8 cellular contexts compared by ENCODE assay signal in genomic region chr12:55940065-55940732, GRCh38. TPM values are rescaled to one million over a fixed set of nuclear protein-coding genes. Genes with fewer than 3 reads are reported as not detected.
DNase-seq lines count a peak whose midpoint lies in the region; ATAC-seq, FAIRE-seq and TF ChIP-seq lines count a peak whose summit lies in the region.

No MANE protein-coding gene starts in this region.

- no peaks in the 10 kb centered on the region for H3K27me3 ChIP-seq in HL-60 (ENCODE audit: insufficient read depth, poor library complexity, severe bottlenecking)
- H3K27me3 ChIP-seq in H1 (replicated peaks in 1 of 4; ENCODE audit: control insufficient read depth in 3 of 4, extremely low read depth in 1 of 4, insufficient read depth in 3 of 4, low read length in 3 of 4) = peaks cover 0 to 2% (median 0%) of the 10 kb centered on the region in 4 experiments; a peak in 1 of 7 replicates

- no peaks in the 10 kb centered on the region for H3K9me3 Mint-ChIP-seq in activated CD8-positive, alpha-beta T cell treated with anti-CD3 and anti-CD28 coated beads, Interleukin-2, amount 10 ng/mL, durations not matched to agents 7 days and 5 days (ENCODE audit: insufficient read depth)

- peak overlapping the region; percentile 69 for H3K27ac Mint-ChIP-seq in activated CD8-positive, alpha-beta T cell treated with anti-CD3 and anti-CD28 coated beads, Interleukin-2, amount 10 ng/mL, durations not matched to agents 7 days and 5 days

- H3K36me3 Mint-ChIP-seq in activated CD8-positive, alpha-beta T cell treated with anti-CD3 and anti-CD28 coated beads, Interleukin-2, amount 10 ng/mL, durations not matched to agents 7 days and 5 days (ENCODE audit: low read depth) = peaks cover 96% of the 10 kb centered on the region

- H2AK5ac ChIP-seq in H1 (ENCODE audit: low read depth, low read length) = no peak overlapping the region

- POLR2A ChIA-PET in activated CD8-positive, alpha-beta T cell treated with anti-CD3 and anti-CD28 coated beads, Interleukin-2, amount 10 ng/mL, durations not matched to agents 7 days and 5 days (lab: Charles Lee) = interaction anchor here (1.0 to 14.0 kb wide), 7 partner anchors 12 to 202 kb away, joined by 3 to 139 read pairs (median 6); partner anchors contain the start of genes DGKA, DNAJC14, ORMDL2 and PYM1
- POLR2A ChIA-PET in H1 (lab: Charles Lee; ENCODE audit: partially characterized antibody) = interaction anchor here (0.8 to 2.5 kb wide), 13 partner anchors 10 to 200 kb away, joined by 3 to 18 read pairs (median 4); partner anchors contain the start of gene PYM1

- no peaks in the 10 kb centered on the region for H3K36me3 ChIP-seq in H1 (ENCODE audit: control insufficient read depth in 2 of 4, insufficient read depth in 4 of 4, low read length in 3 of 4)

- peak; percentile 73 for DNase-seq in COLO829 (ENCODE audit: low spot score)
- peak; percentile 80 to 88 for DNase-seq in HL-60 (ENCODE audit: low read depth in 1 of 2, low spot score in 1 of 2)
- peak; percentile 41 for DNase-seq in NCI-H82 treated with DMSO at 0.1 percent for 48 hours (lab: John Stamatoyannopoulos, UW; ENCODE audit: unreplicated experiment)
- DNase-seq in activated CD8-positive, alpha-beta T cell treated with anti-CD3 and anti-CD28 coated beads, Interleukin-2, amount 10 ng/mL, durations not matched to agents 7 days and 5 days = peak; percentile 90
- peak; percentile 83 to 95 for DNase-seq in H1 (ENCODE audit: low read depth in 1 of 2, low spot score in 2 of 2)
- peak; percentile 93 for DNase-seq in mesenteric fat pad (ENCODE audit: low spot score)
- peak; percentile 63 to 70 for DNase-seq in stimulated activated CD8-positive, alpha-beta memory T cell treated with anti-CD3 and anti-CD28 coated beads, Interleukin-2, amount 100 ng/mL, for 1 hour (ENCODE audit: low read depth in 2 of 2)

- no peak overlapping the region; a peak in 1 of 7 replicates for H3K9ac ChIP-seq in H1 (replicated peaks in 1 of 4; ENCODE audit: extremely low read depth in 1 of 4, low read depth in 3 of 4, low read length in 3 of 4)

- H3K4me3 ChIP-seq in HL-60 (replicated peaks; ENCODE audit: insufficient read depth, low read length) = no peak overlapping the region
- no peak overlapping the region; a peak in 1 of 8 replicates for H3K4me3 ChIP-seq in H1 (ENCODE audit: extremely low read depth in 1 of 4, insufficient read depth in 2 of 4, low read depth in 3 of 4, low read length in 4 of 4)

- no peaks in the 10 kb centered on the region for H3K79me2 ChIP-seq in H1 (ENCODE audit: control insufficient read depth in 1 of 2, insufficient read depth in 2 of 2, low read length in 2 of 2)

- H3K4me1 Mint-ChIP-seq in activated CD8-positive, alpha-beta T cell treated with anti-CD3 and anti-CD28 coated beads, Interleukin-2, amount 10 ng/mL, durations not matched to agents 7 days and 5 days (ENCODE audit: low read depth) = peaks cover 67% of the 10 kb centered on the region

- H2AFZ ChIP-seq in H1 (ENCODE audit: low read length) = peak overlapping the region; percentile 93

- no peak overlapping the region for H4K8ac ChIP-seq in H1 (ENCODE audit: extremely low read depth, insufficient read depth, low read length)

- H3K18ac ChIP-seq in H1 (ENCODE audit: extremely low read depth, low read length) = peak overlapping the region; percentile 41; the same call in 1 of the 2 replicates

- CTCF ChIA-PET in activated CD8-positive, alpha-beta T cell treated with anti-CD3 and anti-CD28 coated beads, Interleukin-2, amount 10 ng/mL, durations not matched to agents 7 days and 5 days (lab: Charles Lee) = interaction anchor here (0.6 to 5.2 kb wide), 46 partner anchors 8 to 220 kb away, joined by 3 to 75 read pairs (median 4); partner anchors contain the start of genes DGKA, DNAJC14, ORMDL2 and PYM1
- CTCF ChIA-PET in H1 (lab: Charles Lee; ENCODE audit: partially characterized antibody) = interaction anchor here (0.6 to 7.9 kb wide), 37 partner anchors 9 to 210 kb away, joined by 3 to 71 read pairs (median 4); partner anchors contain the start of genes DGKA, DNAJC14, ORMDL2 and PYM1

- peak overlapping the region; percentile 76; the same call in 1 of the 2 replicates for H2BK5ac ChIP-seq in H1 (ENCODE audit: low read depth, low read length)

- H3K23me2 ChIP-seq in H1 (ENCODE audit: low read depth, low read length) = peaks cover 2% of the 10 kb centered on the region; the same call in 1 of the 2 replicates

- no peaks in the 10 kb centered on the region for H3K79me1 ChIP-seq in H1 (ENCODE audit: low read depth, low read length)

- no peak overlapping the region for H3K14ac ChIP-seq in H1 (ENCODE audit: insufficient read length)

- H3K4me1 ChIP-seq in H1 (replicated peaks in 1 of 4; ENCODE audit: control insufficient read depth in 3 of 4, insufficient read depth in 4 of 4, low read length in 3 of 4) = peaks cover 0 to 9% (median 2%) of the 10 kb centered on the region in 4 experiments; a peak in 4 of 7 replicates

- 32% methylated on average over 18 of the region's 18 CpGs; no CpG with 5 or more reads in 1 of the 2 experiments for WGBS in H1 (ENCODE audit: extremely low coverage in 1 of 2, insufficient coverage in 1 of 2, insufficient read length in 1 of 2, insufficient replicate concordance in 2 of 2, low coverage in 1 of 2, low lambda C conversion rate in 2 of 2, missing lambda C conversion rate in 1 of 2), 2 experiments

- H4K91ac ChIP-seq in H1 (replicated peaks; ENCODE audit: insufficient read length, low read length) = no peak overlapping the region

- no peak overlapping the region for H3K23ac ChIP-seq in H1 (ENCODE audit: insufficient read length)

- peak overlapping the region in 1 of 2 experiments; percentile 49; a peak in 2 of 4 replicates for H3K4me2 ChIP-seq in H1 (ENCODE audit: insufficient read depth in 1 of 2, low read depth in 2 of 2, low read length in 2 of 2)

- no peak overlapping the region for H3K56ac ChIP-seq in H1 (replicated peaks; ENCODE audit: insufficient read length, low read depth, low read length)

- 0 out of 3 replicates have a peak, but pooled peaks of 1 of the 2 experiments have one; percentile 22 for TF ChIP-seq POLR2A in H1 (IDR thresholded peaks at IDR 0.05; ENCODE audit: control extremely low read depth in 1 of 2, low read depth in 2 of 2, low read length in 2 of 2)

- no peak overlapping the region for H4K5ac ChIP-seq in H1 (ENCODE audit: insufficient read length, low read depth, low read length)

- no peak for TF ChIP-seq EP300 in H1 (IDR thresholded peaks at IDR 0.05; ENCODE audit: borderline replicate concordance in 1 of 2, low read depth in 2 of 2, low read length in 2 of 2)

- H4K20me1 ChIP-seq in H1 (replicated peaks in 1 of 2; ENCODE audit: control insufficient read depth in 1 of 2, insufficient read depth in 2 of 2, low read length in 2 of 2) = no peaks in the 10 kb centered on the region

- no peak overlapping the region for H2BK120ac ChIP-seq in H1 (replicated peaks; ENCODE audit: low read depth, low read length)

- H3K27ac ChIP-seq in HL-60 (replicated peaks) = no peak overlapping the region
- H3K27ac ChIP-seq in H1 (ENCODE audit: low read depth, low read length) = no peak overlapping the region

- peak; percentile 75 for FAIRE-seq in H1 (lab: Jason Lieb, UNC)

- H3K27me3 Mint-ChIP-seq in activated CD8-positive, alpha-beta T cell treated with anti-CD3 and anti-CD28 coated beads, Interleukin-2, amount 10 ng/mL, durations not matched to agents 7 days and 5 days (ENCODE audit: low read depth) = no peaks in the 10 kb centered on the region

- peak overlapping the region; percentile 73; the same call in 1 of the 2 replicates for H2BK15ac ChIP-seq in H1 (ENCODE audit: low read length)

- TF ChIP-seq CTCF in HL-60 (IDR thresholded peaks at IDR 0.05; ENCODE audit: insufficient read depth, low read length) = peak; percentile 98
- peak; percentile 83 to 100 (median 98) for TF ChIP-seq CTCF in H1 (IDR thresholded peaks at IDR 0.05; ENCODE audit: control extremely low read depth in 1 of 3, insufficient read depth in 1 of 3, low read depth in 1 of 3, low read length in 3 of 3)

- H2BK12ac ChIP-seq in H1 (ENCODE audit: low read depth, low read length) = peak overlapping the region; percentile 62; the same call in 1 of the 2 replicates

- ATAC-seq in GM19467 (IDR thresholded peaks at IDR 0.05; ENCODE audit: unreplicated experiment) = peak; percentile 91
- ATAC-seq in activated CD8-positive, alpha-beta T cell treated with anti-CD3 and anti-CD28 coated beads, Interleukin-2, amount 10 ng/mL, durations not matched to agents 7 days and 5 days = peak; percentile 93

- peak; percentile 82 to 88 for TF ChIP-seq RAD21 in H1 (IDR thresholded peaks at IDR 0.05 in 1 of 2, conservative IDR thresholded peaks at IDR 0.05 in 1 of 2; ENCODE audit: low read depth in 2 of 2, low read length in 2 of 2)

- H2BK20ac ChIP-seq in H1 (ENCODE audit: low read length) = no peak overlapping the region

- no peak overlapping the region for H3K4me3 Mint-ChIP-seq in activated CD8-positive, alpha-beta T cell treated with anti-CD3 and anti-CD28 coated beads, Interleukin-2, amount 10 ng/mL, durations not matched to agents 7 days and 5 days

- H3K9me3 ChIP-seq in H1 (ENCODE audit: insufficient read depth in 2 of 2, low read depth in 1 of 2, low read length in 1 of 2) = no peaks in the 10 kb centered on the region

- H3K4ac ChIP-seq in H1 (replicated peaks; ENCODE audit: insufficient read length, low read depth, low read length) = no peak overlapping the region

RNA-seq across cellular contexts. Expression of gene DGKA, which starts 9.2 kb away (rescaled TPM):
- 100 to 1,000 TPM; 541 to 575 TPM for total RNA-seq in activated CD8-positive, alpha-beta T cell treated with anti-CD3 and anti-CD28 coated beads, Interleukin-2, amount 10 ng/mL, durations not matched to agents 7 days and 5 days
- total RNA-seq in H1 (2021; fragmentation: NEBNext Ultra II Directional; extraction: Animal tissue kit (Norgen Biotek cat#: 25700)) = 18.0 and 21.3 TPM in 2 replicates
- 15.9 and 24.4 TPM in 2 replicates for polyA plus RNA-seq in H1 (2011; rRNA removed)
- polyA plus RNA-seq in H1 (2011; cell fraction: cytosol; rRNA removed) = 16.9 TPM
- 86.0 TPM for polyA plus RNA-seq in H1 (2011; cell fraction: nucleus; rRNA removed)
- polyA plus RNA-seq in H1 (2012, experiment 1 of 2) = 23.4 to 38.0 TPM (median 26.0 TPM) in 4 replicates
- 7.8 TPM for polyA plus RNA-seq in H1 (2012, experiment 2 of 2)
- polyA plus RNA-seq in H1 (2013, experiment 1 of 2) = 20.5 TPM
- 23.7 TPM for polyA plus RNA-seq in H1 (2013, experiment 2 of 2)
- polyA minus RNA-seq in H1 (2011; rRNA and poly(A)+ RNA removed) = 15.0 and 23.9 TPM in 2 replicates
- polyA minus RNA-seq in H1 (2011; cell fraction: cytosol; rRNA and poly(A)+ RNA removed) = 14.2 TPM
- polyA minus RNA-seq in H1 (2011; cell fraction: nucleus; rRNA and poly(A)+ RNA removed) = 26.5 TPM
- 32.4 TPM for total RNA-seq in mesenteric fat pad

RNA-seq across cellular contexts. Expression of gene PYM1, which starts 12.5 kb away (rescaled TPM):
- 10 to 100 TPM; 51.6 to 52.2 TPM for total RNA-seq in activated CD8-positive, alpha-beta T cell treated with anti-CD3 and anti-CD28 coated beads, Interleukin-2, amount 10 ng/mL, durations not matched to agents 7 days and 5 days
- 58.5 and 58.9 TPM in 2 replicates for total RNA-seq in H1 (2021; fragmentation: NEBNext Ultra II Directional; extraction: Animal tissue kit (Norgen Biotek cat#: 25700))
- polyA plus RNA-seq in H1 (2011; rRNA removed) = 37.3 and 38.7 TPM in 2 replicates
- 63.4 TPM for polyA plus RNA-seq in H1 (2011; cell fraction: cytosol; rRNA removed)
- 35.1 TPM for polyA plus RNA-seq in H1 (2011; cell fraction: nucleus; rRNA removed)
- polyA plus RNA-seq in H1 (2012, experiment 1 of 2) = 51.5 to 60.0 TPM (median 58.2 TPM) in 4 replicates
- 66.9 TPM for polyA plus RNA-seq in H1 (2012, experiment 2 of 2)
- polyA plus RNA-seq in H1 (2013, experiment 1 of 2) = 47.7 TPM
- polyA plus RNA-seq in H1 (2013, experiment 2 of 2) = 46.9 TPM
- polyA minus RNA-seq in H1 (2011; rRNA and poly(A)+ RNA removed) = 19.9 and 24.5 TPM in 2 replicates
- polyA minus RNA-seq in H1 (2011; cell fraction: cytosol; rRNA and poly(A)+ RNA removed) = 25.0 TPM
- polyA minus RNA-seq in H1 (2011; cell fraction: nucleus; rRNA and poly(A)+ RNA removed) = 22.3 TPM
- total RNA-seq in mesenteric fat pad = 30.5 TPM

RNA-seq across cellular contexts. Expression of gene PMEL, which starts 25.6 kb away (rescaled TPM):
- total RNA-seq in activated CD8-positive, alpha-beta T cell treated with anti-CD3 and anti-CD28 coated beads, Interleukin-2, amount 10 ng/mL, durations not matched to agents 7 days and 5 days = under 1 TPM; 0.10 to 0.55 TPM
- total RNA-seq in H1 (2021; fragmentation: NEBNext Ultra II Directional; extraction: Animal tissue kit (Norgen Biotek cat#: 25700)) = 120 and 128 TPM in 2 replicates
- 382 and 467 TPM in 2 replicates for polyA plus RNA-seq in H1 (2011; rRNA removed)
- polyA plus RNA-seq in H1 (2011; cell fraction: cytosol; rRNA removed) = 273 TPM
- 777 TPM for polyA plus RNA-seq in H1 (2011; cell fraction: nucleus; rRNA removed)
- 121 to 177 TPM (median 161 TPM) in 4 replicates for polyA plus RNA-seq in H1 (2012, experiment 1 of 2)
- polyA plus RNA-seq in H1 (2012, experiment 2 of 2) = 187 TPM
- polyA plus RNA-seq in H1 (2013, experiment 1 of 2) = 150 TPM
- polyA plus RNA-seq in H1 (2013, experiment 2 of 2) = 120 TPM
- polyA minus RNA-seq in H1 (2011; rRNA and poly(A)+ RNA removed) = 247 and 291 TPM in 2 replicates
- 109 TPM for polyA minus RNA-seq in H1 (2011; cell fraction: cytosol; rRNA and poly(A)+ RNA removed)
- 104 TPM for polyA minus RNA-seq in H1 (2011; cell fraction: nucleus; rRNA and poly(A)+ RNA removed)
- total RNA-seq in mesenteric fat pad = 0.64 TPM

RNA-seq across cellular contexts. Expression of gene CDK2, which starts 26.4 kb away (rescaled TPM):
- total RNA-seq in activated CD8-positive, alpha-beta T cell treated with anti-CD3 and anti-CD28 coated beads, Interleukin-2, amount 10 ng/mL, durations not matched to agents 7 days and 5 days = 100 to 1,000 TPM; 128 to 130 TPM
- 41.7 and 42.5 TPM in 2 replicates for total RNA-seq in H1 (2021; fragmentation: NEBNext Ultra II Directional; extraction: Animal tissue kit (Norgen Biotek cat#: 25700))
- polyA plus RNA-seq in H1 (2011; rRNA removed) = 39.4 and 41.6 TPM in 2 replicates
- polyA plus RNA-seq in H1 (2011; cell fraction: cytosol; rRNA removed) = 45.7 TPM
- 79.8 TPM for polyA plus RNA-seq in H1 (2011; cell fraction: nucleus; rRNA removed)
- 49.9 to 51.7 TPM (median 51.1 TPM) in 4 replicates for polyA plus RNA-seq in H1 (2012, experiment 1 of 2)
- 24.2 TPM for polyA plus RNA-seq in H1 (2012, experiment 2 of 2)
- polyA plus RNA-seq in H1 (2013, experiment 1 of 2) = 34.7 TPM
- polyA plus RNA-seq in H1 (2013, experiment 2 of 2) = 34.4 TPM
- polyA minus RNA-seq in H1 (2011; rRNA and poly(A)+ RNA removed) = 54.2 and 61.6 TPM in 2 replicates
- polyA minus RNA-seq in H1 (2011; cell fraction: cytosol; rRNA and poly(A)+ RNA removed) = 28.5 TPM
- polyA minus RNA-seq in H1 (2011; cell fraction: nucleus; rRNA and poly(A)+ RNA removed) = 24.8 TPM
- 21.4 TPM for total RNA-seq in mesenteric fat pad

RNA-seq across cellular contexts. Expression of gene RAB5B, which starts 33.7 kb away (rescaled TPM):
- 10 to 100 TPM; 51.9 to 52.9 TPM for total RNA-seq in activated CD8-positive, alpha-beta T cell treated with anti-CD3 and anti-CD28 coated beads, Interleukin-2, amount 10 ng/mL, durations not matched to agents 7 days and 5 days
- total RNA-seq in H1 (2021; fragmentation: NEBNext Ultra II Directional; extraction: Animal tissue kit (Norgen Biotek cat#: 25700)) = 56.7 and 65.6 TPM in 2 replicates
- 47.2 and 62.4 TPM in 2 replicates for polyA plus RNA-seq in H1 (2011; rRNA removed)
- 61.2 TPM for polyA plus RNA-seq in H1 (2011; cell fraction: cytosol; rRNA removed)
- 33.7 TPM for polyA plus RNA-seq in H1 (2011; cell fraction: nucleus; rRNA removed)
- polyA plus RNA-seq in H1 (2012, experiment 1 of 2) = 39.6 to 49.1 TPM (median 43.6 TPM) in 4 replicates
- polyA plus RNA-seq in H1 (2012, experiment 2 of 2) = 37.5 TPM
- 38.9 TPM for polyA plus RNA-seq in H1 (2013, experiment 1 of 2)
- 40.2 TPM for polyA plus RNA-seq in H1 (2013, experiment 2 of 2)
- 79.5 and 82.6 TPM in 2 replicates for polyA minus RNA-seq in H1 (2011; rRNA and poly(A)+ RNA removed)
- 35.5 TPM for polyA minus RNA-seq in H1 (2011; cell fraction: cytosol; rRNA and poly(A)+ RNA removed)
- polyA minus RNA-seq in H1 (2011; cell fraction: nucleus; rRNA and poly(A)+ RNA removed) = 28.6 TPM
- 88.2 TPM for total RNA-seq in mesenteric fat pad

Comparison
In these comparisons a context has a peak if more than half of its experiments do, and no peak if none do; other contexts are left out.
1. DNase-seq: peak in every context shown above with its lines; median percentile 93 in mesenteric fat pad; 90 in activated CD8-positive, alpha-beta T cell treated with anti-CD3 and anti-CD28 coated beads, Interleukin-2, amount 10 ng/mL, durations not matched to agents 7 days and 5 days; 89 in H1; 84 in HL-60; 73 in COLO829; 66 in stimulated activated CD8-positive, alpha-beta memory T cell treated with anti-CD3 and anti-CD28 coated beads, Interleukin-2, amount 100 ng/mL, for 1 hour; 41 in NCI-H82 treated with DMSO at 0.1 percent for 48 hours.
2. RNA of gene DGKA, which starts 9.2 kb away (total RNA-seq): 541 to 575 TPM in activated CD8-positive, alpha-beta T cell treated with anti-CD3 and anti-CD28 coated beads, Interleukin-2, amount 10 ng/mL, durations not matched to agents 7 days and 5 days; 32.4 TPM in mesenteric fat pad (single experiment) and 18.0 to 21.3 TPM in H1; every median in the first group is over 10 times any median in the second.
3. RNA of gene PMEL, which starts 25.6 kb away (total RNA-seq): 120 to 128 TPM in H1; 0.64 TPM in mesenteric fat pad (single experiment) and 0.10 to 0.55 TPM in activated CD8-positive, alpha-beta T cell treated with anti-CD3 and anti-CD28 coated beads, Interleukin-2, amount 10 ng/mL, durations not matched to agents 7 days and 5 days; every median in the first group is over 10 times any median in the second.